ENCODE assay signal across 31 cellular contexts in genomic region chr7:156079156-156079555, GRCh38.
"Had no signal": no experiment of that assay in that cellular context is flagged by ENCODE, and none has a peak within 500 bp of the region (broad histone marks: within the 10 kb centered on the region; RNA-seq: fewer than 3 reads in every experiment).

No MANE protein-coding gene starts in this region.

- H3K4me3 Mint-ChIP-seq: activated CD4-positive, alpha-beta memory T cell treated with anti-CD3 and anti-CD28 coated beads for 36 hours; activated CD4-positive, alpha-beta T cell treated with anti-CD3 and anti-CD28 coated beads for 36 hours; activated CD4-positive, alpha-beta T cell treated with anti-CD3 and anti-CD28 coated beads, Interleukin-2, amount 10 ng/mL, durations not matched to agents 24 days and 14 days; activated CD8-positive, alpha-beta memory T cell treated with anti-CD3 and anti-CD28 coated beads, Interleukin-2, amount 10 ng/mL, durations not matched to agents 7 days and 5 days; activated CD8-positive, alpha-beta T cell treated with anti-CD3 and anti-CD28 coated beads, Interleukin-2, amount 10 ng/mL, durations not matched to agents 7 days and 5 days; activated naive CD4-positive, alpha-beta T cell treated with anti-CD3 and anti-CD28 coated beads for 36 hours; activated naive CD4-positive, alpha-beta T cell treated with anti-CD3 and anti-CD28 coated beads, Interleukin-2, amount 50 U/mL, for 24 hours; activated naive CD8-positive, alpha-beta T cell treated with anti-CD3 and anti-CD28 coated beads for 36 hours; activated naive CD8-positive, alpha-beta T cell treated with anti-CD3 and anti-CD28 coated beads, Interleukin-2, amount 50 U/mL, for 24 hours; activated T-helper 1 cell treated with anti-CD3 and anti-CD28 coated beads, Interleukin-12 subunit alpha, Interleukin-12 subunit beta, Interleukin-2, Interleukin-4 antibody, amounts not matched to agents 30 ng/mL and 10 ng/mL and 1 ng/mL, durations not matched to agents 14 hours and 24 hours and 36 hours; dendritic cell treated with granulocyte-macrophage colony-stimulating factor and Interleukin-4, amounts not matched to agents 40 ng/mL and 50 ng/mL, for 4 days; effector memory CD8-positive, alpha-beta T cell had no signal

- H3K4me1 Mint-ChIP-seq: activated CD4-positive, alpha-beta T cell treated with anti-CD3 and anti-CD28 coated beads for 36 hours; activated CD4-positive, alpha-beta T cell treated with anti-CD3 and anti-CD28 coated beads, Interleukin-2, amount 10 ng/mL, durations not matched to agents 24 days and 14 days; activated CD8-positive, alpha-beta memory T cell treated with anti-CD3 and anti-CD28 coated beads, Interleukin-2, amount 10 ng/mL, durations not matched to agents 7 days and 5 days; activated naive CD4-positive, alpha-beta T cell treated with anti-CD3 and anti-CD28 coated beads, Interleukin-2, amount 50 U/mL, for 24 hours; activated naive CD8-positive, alpha-beta T cell treated with anti-CD3 and anti-CD28 coated beads for 36 hours; activated naive CD8-positive, alpha-beta T cell treated with anti-CD3 and anti-CD28 coated beads, Interleukin-2, amount 50 U/mL, for 24 hours had no signal

- H3K9me3 ChIP-seq: adrenal gland, body of pancreas, colonic mucosa, esophagus squamous epithelium, gastroesophageal sphincter had no signal

- H3K36me3 Mint-ChIP-seq: activated CD4-positive, alpha-beta memory T cell treated with anti-CD3 and anti-CD28 coated beads for 36 hours; activated CD8-positive, alpha-beta memory T cell treated with anti-CD3 and anti-CD28 coated beads, Interleukin-2, amount 10 ng/mL, durations not matched to agents 7 days and 5 days; activated naive CD4-positive, alpha-beta T cell treated with anti-CD3 and anti-CD28 coated beads, Interleukin-2, amount 50 U/mL, for 24 hours; activated naive CD8-positive, alpha-beta T cell treated with anti-CD3 and anti-CD28 coated beads for 36 hours had no signal

- H3K4me1 ChIP-seq: body of pancreas, colonic mucosa, esophagus squamous epithelium, gastroesophageal sphincter had no signal

- H3K36me3 ChIP-seq: adrenal gland, colonic mucosa, esophagus squamous epithelium, gastroesophageal sphincter had no signal

- H3K27ac Mint-ChIP-seq: activated CD4-positive, alpha-beta memory T cell treated with anti-CD3 and anti-CD28 coated beads for 36 hours; activated CD4-positive, alpha-beta T cell treated with anti-CD3 and anti-CD28 coated beads for 36 hours; activated CD4-positive, alpha-beta T cell treated with anti-CD3 and anti-CD28 coated beads, Interleukin-2, amount 10 ng/mL, durations not matched to agents 24 days and 14 days; activated CD8-positive, alpha-beta memory T cell treated with anti-CD3 and anti-CD28 coated beads, Interleukin-2, amount 10 ng/mL, durations not matched to agents 7 days and 5 days; activated CD8-positive, alpha-beta T cell treated with anti-CD3 and anti-CD28 coated beads, Interleukin-2, amount 10 ng/mL, durations not matched to agents 7 days and 5 days; activated naive CD4-positive, alpha-beta T cell treated with anti-CD3 and anti-CD28 coated beads for 36 hours; activated naive CD4-positive, alpha-beta T cell treated with anti-CD3 and anti-CD28 coated beads, Interleukin-2, amount 50 U/mL, for 24 hours; activated naive CD8-positive, alpha-beta T cell treated with anti-CD3 and anti-CD28 coated beads for 36 hours; activated naive CD8-positive, alpha-beta T cell treated with anti-CD3 and anti-CD28 coated beads, Interleukin-2, amount 50 U/mL, for 24 hours; activated T-helper 1 cell treated with anti-CD3 and anti-CD28 coated beads, Interleukin-12 subunit alpha, Interleukin-12 subunit beta, Interleukin-2, Interleukin-4 antibody, amounts not matched to agents 30 ng/mL and 10 ng/mL and 1 ng/mL, durations not matched to agents 14 hours and 24 hours and 36 hours; activated T-helper 2 cell treated with anti-CD3 and anti-CD28 coated beads, Interferon-gamma antibody, Interleukin-2, Interleukin-4, amounts not matched to agents 10 μg/mL and 5 μg/mL and 100 μg/mL, durations not matched to agents 14 hours and 24 hours and 36 hours; dendritic cell treated with granulocyte-macrophage colony-stimulating factor and Interleukin-4, amounts not matched to agents 40 ng/mL and 50 ng/mL, for 4 days; effector memory CD8-positive, alpha-beta T cell had no signal

- H3K4me3 ChIP-seq: adrenal gland, body of pancreas, colonic mucosa, esophagus squamous epithelium, gastroesophageal sphincter had no signal

- H3K27ac ChIP-seq: adrenal gland, body of pancreas, colonic mucosa, esophagus squamous epithelium, gastroesophageal sphincter had no signal

- H3K27me3 ChIP-seq: adrenal gland, body of pancreas, colonic mucosa, gastroesophageal sphincter had no signal

- H3K27me3 Mint-ChIP-seq: activated CD4-positive, alpha-beta memory T cell treated with anti-CD3 and anti-CD28 coated beads for 36 hours; activated CD4-positive, alpha-beta T cell treated with anti-CD3 and anti-CD28 coated beads for 36 hours; activated CD4-positive, alpha-beta T cell treated with anti-CD3 and anti-CD28 coated beads, Interleukin-2, amount 10 ng/mL, durations not matched to agents 24 days and 14 days; activated CD8-positive, alpha-beta memory T cell treated with anti-CD3 and anti-CD28 coated beads, Interleukin-2, amount 10 ng/mL, durations not matched to agents 7 days and 5 days; activated naive CD4-positive, alpha-beta T cell treated with anti-CD3 and anti-CD28 coated beads, Interleukin-2, amount 50 U/mL, for 24 hours; activated naive CD8-positive, alpha-beta T cell treated with anti-CD3 and anti-CD28 coated beads for 36 hours; activated naive CD8-positive, alpha-beta T cell treated with anti-CD3 and anti-CD28 coated beads, Interleukin-2, amount 50 U/mL, for 24 hours had no signal

- H3K9me3 Mint-ChIP-seq: activated CD4-positive, alpha-beta memory T cell treated with anti-CD3 and anti-CD28 coated beads for 36 hours; activated CD4-positive, alpha-beta T cell treated with anti-CD3 and anti-CD28 coated beads, Interleukin-2, amount 10 ng/mL, durations not matched to agents 24 days and 14 days; activated naive CD4-positive, alpha-beta T cell treated with anti-CD3 and anti-CD28 coated beads for 36 hours; activated naive CD4-positive, alpha-beta T cell treated with anti-CD3 and anti-CD28 coated beads, Interleukin-2, amount 50 U/mL, for 24 hours; activated naive CD8-positive, alpha-beta T cell treated with anti-CD3 and anti-CD28 coated beads for 36 hours; activated naive CD8-positive, alpha-beta T cell treated with anti-CD3 and anti-CD28 coated beads, Interleukin-2, amount 50 U/mL, for 24 hours; activated T-helper 1 cell treated with anti-CD3 and anti-CD28 coated beads, Interleukin-12 subunit alpha, Interleukin-12 subunit beta, Interleukin-2, Interleukin-4 antibody, amounts not matched to agents 30 ng/mL and 10 ng/mL and 1 ng/mL, durations not matched to agents 14 hours and 24 hours and 36 hours; activated T-helper 2 cell treated with anti-CD3 and anti-CD28 coated beads, Interferon-gamma antibody, Interleukin-2, Interleukin-4, amounts not matched to agents 10 μg/mL and 5 μg/mL and 100 μg/mL, durations not matched to agents 14 hours and 24 hours and 36 hours; dendritic cell treated with granulocyte-macrophage colony-stimulating factor and Interleukin-4, amounts not matched to agents 40 ng/mL and 50 ng/mL, for 4 days; effector memory CD8-positive, alpha-beta T cell had no signal

- DNase-seq: activated CD4-positive, alpha-beta memory T cell treated with anti-CD3 and anti-CD28 coated beads for 36 hours; activated CD4-positive, alpha-beta T cell treated with anti-CD3 and anti-CD28 coated beads for 36 hours; activated CD4-positive, alpha-beta T cell treated with anti-CD3 and anti-CD28 coated beads, Interleukin-2, amount 10 ng/mL, durations not matched to agents 24 days and 14 days; activated CD4-positive, CD25-positive, alpha-beta regulatory T cell; activated CD4-positive, CD25-positive, alpha-beta regulatory T cell treated with anti-CD3 and anti-CD28 coated beads, Interleukin-2, amount 50 U/mL, for 72 hours; activated CD8-positive, alpha-beta memory T cell treated with anti-CD3 and anti-CD28 coated beads, Interleukin-2, amount 10 ng/mL, durations not matched to agents 7 days and 5 days; activated CD8-positive, alpha-beta memory T cell treated with anti-CD3 and anti-CD28 coated beads, Interleukin-2, amount 50 U/mL, for 4 hours; activated CD8-positive, alpha-beta T cell treated with anti-CD3 and anti-CD28 coated beads, Interleukin-2, amount 10 ng/mL, durations not matched to agents 7 days and 5 days; activated effector memory CD4-positive, alpha-beta T cell treated with anti-CD3 and anti-CD28 coated beads, Interleukin-2, amount 50 U/mL, for 16 hours; activated naive CD4-positive, alpha-beta T cell treated with anti-CD3 and anti-CD28 coated beads for 36 hours; activated naive CD8-positive, alpha-beta T cell treated with anti-CD3 and anti-CD28 coated beads for 36 hours; activated naive CD8-positive, alpha-beta T cell treated with anti-CD3 and anti-CD28 coated beads, Interleukin-2, amount 50 U/mL, for 24 hours; activated T-cell treated with anti-CD3 and anti-CD28 coated beads, Interleukin-2, amount 50 U/mL, for 1 hour; activated T-cell treated with anti-CD3 and anti-CD28 coated beads, Interleukin-2, amount 50 U/mL, for 48 hours; adrenal gland; amygdala; aorta; body of pancreas; caudate nucleus; colonic mucosa; effector CD4-positive, alpha-beta T cell; effector memory CD8-positive, alpha-beta T cell; erythroblast; esophagus squamous epithelium; foreskin melanocyte; T-helper 2 cell had no signal

- ATAC-seq: activated CD4-positive, alpha-beta T cell treated with anti-CD3 and anti-CD28 coated beads for 36 hours; activated CD8-positive, alpha-beta memory T cell treated with anti-CD3 and anti-CD28 coated beads, Interleukin-2, amount 10 ng/mL, durations not matched to agents 7 days and 5 days; activated CD8-positive, alpha-beta T cell treated with anti-CD3 and anti-CD28 coated beads, Interleukin-2, amount 10 ng/mL, durations not matched to agents 7 days and 5 days; activated naive CD8-positive, alpha-beta T cell treated with anti-CD3 and anti-CD28 coated beads, Interleukin-2, amount 50 U/mL, for 24 hours; body of pancreas; effector memory CD8-positive, alpha-beta T cell; gastroesophageal sphincter had no signal
